ENCODE assay signal across 19 cellular contexts in genomic region chr16:2366660-2367309, GRCh38. TPM values are rescaled to one million over a fixed set of nuclear protein-coding genes. Genes with fewer than 3 reads are reported as not detected.
A peak's percentile ranks its signal among the peaks of the same experiment; 100 is the strongest.
DNase-seq lines count a peak whose midpoint lies in the region; ATAC-seq and TF ChIP-seq lines count a peak whose summit lies in the region.
"Had no signal": no experiment of that assay in that cellular context is flagged by ENCODE, and none has a peak within 500 bp of the region (broad histone marks: within the 10 kb centered on the region; RNA-seq: fewer than 3 reads in every experiment).

No MANE protein-coding gene starts in this region.

- H4K20me1 ChIP-seq in osteoblast (ENCODE audit: insufficient read depth, low read length), result no peaks in the 10 kb centered on the region
- H4K20me1 ChIP-seq: BLaER1 treated with 17β-estradiol and CSF1 and Interleukin-3, amounts not matched to agents 10 nM and 100 nM had no signal

- CTCF ChIA-PET in activated CD4-positive, alpha-beta T cell treated with anti-CD3 and anti-CD28 coated beads for 36 hours (lab: Charles Lee), result no interaction called here
- CTCF ChIA-PET in MCF 10A (lab: Yijun Ruan, JAX), result no interaction called here

- BruUV-seq in MCF 10A (replicated peaks; lab: Mats Ljungman, UMichigan), result no TSS peak

- intact Hi-C loops in activated CD4-positive, alpha-beta T cell treated with anti-CD3 and anti-CD28 coated beads for 36 hours (cut with DNase I, micrococcal nuclease), result no loop called here
- intact Hi-C loops in MCF 10A (cut with micrococcal nuclease), result no loop called here

- peaks cover 23% of the 10 kb centered on the region for H3K4me1 ChIP-seq in osteoblast (ENCODE audit: insufficient read depth, low read length)
- H3K4me1 ChIP-seq: BLaER1 treated with 17β-estradiol and CSF1 and Interleukin-3, amounts not matched to agents 10 nM and 100 nM had no signal

- ATAC-seq in activated CD4-positive, alpha-beta T cell treated with anti-CD3 and anti-CD28 coated beads for 36 hours, result no peak
- peak; percentile 31 for ATAC-seq in activated T-helper 17 cell treated with anti-CD3 and anti-CD28 coated beads, Interleukin-2, amount 50 U/mL, for 72 hours (replicated peaks)
- ATAC-seq in HG02885 (IDR thresholded peaks at IDR 0.05; ENCODE audit: poor library complexity, unreplicated experiment), result no peak
- ATAC-seq: HepG2 had no signal

- DNase-seq in activated CD4-positive, alpha-beta T cell treated with anti-CD3 and anti-CD28 coated beads for 36 hours, result peak; percentile 8
- no peak for DNase-seq in activated CD4-positive, alpha-beta T cell treated with anti-CD3 and anti-CD28 coated beads, Interleukin-2, amount 50 U/mL, for 1 hour
- peak; percentile 91 for DNase-seq in GM12865 (ENCODE audit: low read depth)
- peak; percentile 26 for DNase-seq in osteoblast (ENCODE audit: insufficient read length, low spot score, missing footprints)
- DNase-seq in AG08395 (ENCODE audit: low spot score), result no peak
- no peak for DNase-seq in MCF 10A (ENCODE audit: unreplicated experiment)
- DNase-seq: DMS79 treated with DMSO at 0.1 percent for 48 hours, GOT3, KG1, NCI-H1092, NCI-H146, NCI-H2081 treated with DMSO at 0.1 percent for 48 hours, NCI-H510A, NCI-H774 had no signal

- H3K79me2 ChIP-seq in osteoblast (ENCODE audit: insufficient read depth, low read length), result no peaks in the 10 kb centered on the region

- no peaks in the 10 kb centered on the region for H3K9me3 ChIP-seq in osteoblast (ENCODE audit: low read depth, low read length)
- H3K9me3 ChIP-seq: BLaER1 treated with 17β-estradiol and CSF1 and Interleukin-3, amounts not matched to agents 10 nM and 100 nM had no signal

- H3K27me3 Mint-ChIP-seq in activated CD4-positive, alpha-beta T cell treated with anti-CD3 and anti-CD28 coated beads for 36 hours, result peaks cover 30% of the 10 kb centered on the region
- H3K27me3 Mint-ChIP-seq in activated T-helper 17 cell treated with anti-CD3 and anti-CD28 coated beads, Interleukin-2, amount 50 U/mL, for 72 hours, result peaks cover 28% of the 10 kb centered on the region
- peaks cover 8% of the 10 kb centered on the region for H3K27me3 Mint-ChIP-seq in MCF 10A (ENCODE audit: insufficient read depth, unreplicated experiment)

- H3K36me3 Mint-ChIP-seq in activated CD4-positive, alpha-beta T cell treated with anti-CD3 and anti-CD28 coated beads for 36 hours (ENCODE audit: low read depth), result no peaks in the 10 kb centered on the region
- no peaks in the 10 kb centered on the region for H3K36me3 Mint-ChIP-seq in activated T-helper 17 cell treated with anti-CD3 and anti-CD28 coated beads, Interleukin-2, amount 50 U/mL, for 72 hours (ENCODE audit: low read depth)
- no peaks in the 10 kb centered on the region for H3K36me3 Mint-ChIP-seq in MCF 10A (ENCODE audit: insufficient read depth, unreplicated experiment)

- no peak overlapping the region for H3K4me3 Mint-ChIP-seq in activated CD4-positive, alpha-beta T cell treated with anti-CD3 and anti-CD28 coated beads for 36 hours
- no peak overlapping the region for H3K4me3 Mint-ChIP-seq in activated T-helper 17 cell treated with anti-CD3 and anti-CD28 coated beads, Interleukin-2, amount 50 U/mL, for 72 hours
- H3K4me3 Mint-ChIP-seq in MCF 10A (ENCODE audit: unreplicated experiment), result no peak overlapping the region
- H3K4me3 Mint-ChIP-seq: HFFc6 had no signal

- H3K27ac Mint-ChIP-seq in activated CD4-positive, alpha-beta T cell treated with anti-CD3 and anti-CD28 coated beads for 36 hours, result no peak overlapping the region
- no peak overlapping the region for H3K27ac Mint-ChIP-seq in activated T-helper 17 cell treated with anti-CD3 and anti-CD28 coated beads, Interleukin-2, amount 50 U/mL, for 72 hours
- no peak overlapping the region for H3K27ac Mint-ChIP-seq in MCF 10A (ENCODE audit: low read depth, unreplicated experiment)

- no peaks in the 10 kb centered on the region for H3K4me1 Mint-ChIP-seq in activated CD4-positive, alpha-beta T cell treated with anti-CD3 and anti-CD28 coated beads for 36 hours
- no peaks in the 10 kb centered on the region for H3K4me1 Mint-ChIP-seq in activated T-helper 17 cell treated with anti-CD3 and anti-CD28 coated beads, Interleukin-2, amount 50 U/mL, for 72 hours
- peaks cover 20% of the 10 kb centered on the region for H3K4me1 Mint-ChIP-seq in MCF 10A (ENCODE audit: insufficient read depth, unreplicated experiment)

- H3K9me3 Mint-ChIP-seq in activated CD4-positive, alpha-beta T cell treated with anti-CD3 and anti-CD28 coated beads for 36 hours (ENCODE audit: low read depth), result no peaks in the 10 kb centered on the region
- no peaks in the 10 kb centered on the region for H3K9me3 Mint-ChIP-seq in activated T-helper 17 cell treated with anti-CD3 and anti-CD28 coated beads, Interleukin-2, amount 50 U/mL, for 72 hours
- H3K9me3 Mint-ChIP-seq in MCF 10A (ENCODE audit: unreplicated experiment), result no peaks in the 10 kb centered on the region
- H3K9me3 Mint-ChIP-seq: HFFc6 had no signal

- TF ChIP-seq CTCF in GM12865 (IDR thresholded peaks at IDR 0.05; ENCODE audit: insufficient read depth, low read depth, low read length, missing control alignments) (no peak), osteoblast (IDR thresholded peaks at IDR 0.05; ENCODE audit: extremely low read depth, low read depth, low read length) (no peak), MCF 10A (IDR thresholded peaks at IDR 0.05; ENCODE audit: unreplicated experiment) (no peak)

- POLR2A ChIA-PET in activated CD4-positive, alpha-beta T cell treated with anti-CD3 and anti-CD28 coated beads for 36 hours (lab: Charles Lee), result no interaction called here
- POLR2A ChIA-PET in MCF 10A (lab: Yijun Ruan, JAX), result interaction anchor here (0.7 kb wide), 1 partner anchor 56 kb away, joined by 4 read pairs; no protein-coding TSS in a partner anchor

- peaks cover 10% of the 10 kb centered on the region for H3K27me3 ChIP-seq in osteoblast (ENCODE audit: insufficient read depth, low read length)
- H3K27me3 ChIP-seq: BLaER1 treated with 17β-estradiol and CSF1 and Interleukin-3, amounts not matched to agents 10 nM and 100 nM had no signal

- H3K4me3 ChIP-seq in GM12865 (ENCODE audit: low read depth, low read length), result peak overlapping the region; percentile 10
- no peak overlapping the region for H3K4me3 ChIP-seq in osteoblast (ENCODE audit: insufficient read depth, low read length)
- H3K4me3 ChIP-seq: BLaER1 treated with 17β-estradiol and CSF1 and Interleukin-3, amounts not matched to agents 10 nM and 100 nM had no signal

- no peak overlapping the region for H2AFZ ChIP-seq in osteoblast (ENCODE audit: low read length)

- H3K36me3 ChIP-seq in osteoblast (ENCODE audit: insufficient read depth, low read length), result no peaks in the 10 kb centered on the region
- H3K36me3 ChIP-seq: BLaER1 treated with 17β-estradiol and CSF1 and Interleukin-3, amounts not matched to agents 10 nM and 100 nM had no signal

- no peak overlapping the region for H3K4me2 ChIP-seq in osteoblast (ENCODE audit: insufficient read depth, low read length)
- H3K4me2 ChIP-seq: BLaER1 treated with 17β-estradiol and CSF1 and Interleukin-3, amounts not matched to agents 10 nM and 100 nM had no signal

- peak overlapping the region; percentile 40 for H3K27ac ChIP-seq in osteoblast (ENCODE audit: low read depth, low read length)
- H3K27ac ChIP-seq: BLaER1 treated with 17β-estradiol and CSF1 and Interleukin-3, amounts not matched to agents 10 nM and 100 nM had no signal

RNA-seq across cellular contexts. Expression of gene ABCA3, which starts 26.3 kb away (rescaled TPM):
- total RNA-seq in activated CD4-positive, alpha-beta T cell treated with anti-CD3 and anti-CD28 coated beads for 36 hours, result 1 to 10 TPM; 6.0 to 7.2 TPM
- total RNA-seq in activated T-helper 17 cell treated with anti-CD3 and anti-CD28 coated beads, Interleukin-2, amount 50 U/mL, for 72 hours, result 1 to 10 TPM; 4.7 to 5.2 TPM
- total RNA-seq in osteoblast (0.88 and 1.4 TPM in 2 replicates), MCF 10A (2022) (3.5 and 4.6 TPM in 2 replicates)

Comparison
In these comparisons a context has a peak if more than half of its experiments do, and no peak if none do; other contexts are left out.
1. DNase-seq: peak in activated CD4-positive, alpha-beta T cell treated with anti-CD3 and anti-CD28 coated beads for 36 hours (single experiment), GM12865 (single experiment) and osteoblast (single experiment); none in activated CD4-positive, alpha-beta T cell treated with anti-CD3 and anti-CD28 coated beads, Interleukin-2, amount 50 U/mL, for 1 hour (single experiment), AG08395 (single experiment) and MCF 10A (single experiment).